In the genomic region with DNA sequence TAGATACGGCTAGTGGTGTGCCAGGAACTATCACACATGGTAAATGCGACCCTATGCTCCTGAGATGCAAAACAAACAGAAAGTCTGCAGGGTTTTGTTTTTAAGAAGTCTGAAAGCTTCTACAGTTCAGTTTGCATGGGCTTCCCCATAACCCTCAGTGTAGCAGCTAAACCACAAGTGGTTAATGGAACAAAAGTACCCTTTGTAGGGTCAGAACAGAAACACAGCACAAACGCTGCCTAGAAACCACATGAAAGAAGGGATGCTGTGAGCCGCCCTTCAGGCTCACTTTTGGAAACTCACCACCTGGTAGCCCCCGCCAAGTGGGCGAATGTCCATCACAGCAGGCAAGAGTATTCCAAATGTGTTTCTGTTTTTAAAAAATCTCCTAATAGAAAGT, we compare ENCODE assay signal across 1 cellular context.
TF ChIP-seq lines count a peak whose summit lies in the region.

No MANE protein-coding gene starts in this region.

TF ChIP-seq in GM12878, 131 proteins besides CTCF, POLR2A, EP300 and RAD21 (continued from another document and continues in another):
- TF ChIP-seq, protein P1, sequence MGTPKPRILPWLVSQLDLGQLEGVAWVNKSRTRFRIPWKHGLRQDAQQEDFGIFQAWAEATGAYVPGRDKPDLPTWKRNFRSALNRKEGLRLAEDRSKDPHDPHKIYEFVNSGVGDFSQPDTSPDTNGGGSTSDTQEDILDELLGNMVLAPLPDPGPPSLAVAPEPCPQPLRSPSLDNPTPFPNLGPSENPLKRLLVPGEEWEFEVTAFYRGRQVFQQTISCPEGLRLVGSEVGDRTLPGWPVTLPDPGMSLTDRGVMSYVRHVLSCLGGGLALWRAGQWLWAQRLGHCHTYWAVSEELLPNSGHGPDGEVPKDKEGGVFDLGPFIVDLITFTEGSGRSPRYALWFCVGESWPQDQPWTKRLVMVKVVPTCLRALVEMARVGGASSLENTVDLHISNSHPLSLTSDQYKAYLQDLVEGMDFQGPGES (IDR thresholded peaks at IDR 0.05) = no peak
- TF ChIP-seq ZNF217 (IDR thresholded peaks at IDR 0.05) (peak; percentile 77), FOXM1 (IDR thresholded peaks at IDR 0.05; ENCODE audit: low read depth, low read length) (peak; percentile 92), ZSCAN29 (IDR thresholded peaks at IDR 0.05) (no peak), MEF2A (IDR thresholded peaks at IDR 0.05; ENCODE audit: insufficient read depth, low read depth, low read length) (peak; percentile 82), YBX1 (IDR thresholded peaks at IDR 0.05) (no peak), SMARCA5 (IDR thresholded peaks at IDR 0.05) (no peak), NFYA (IDR thresholded peaks at IDR 0.05; ENCODE audit: borderline replicate concordance, low read depth, low read length) (no peak), NRF1 (conservative IDR thresholded peaks at IDR 0.05; ENCODE audit: low read depth, low read length) (no peak), KAT2A (conservative IDR thresholded peaks at IDR 0.05; ENCODE audit: control insufficient read depth, low read depth, low read length) (no peak), JUNB (IDR thresholded peaks at IDR 0.05) (peak; percentile 30; the same call in 1 of the 2 replicates), STAT1 (conservative IDR thresholded peaks at IDR 0.05) (no peak), HDAC2 (IDR thresholded peaks at IDR 0.05) (no peak), ZNF384 (IDR thresholded peaks at IDR 0.05; ENCODE audit: borderline replicate concordance, low read depth, low read length) (no peak), TCF12 (IDR thresholded peaks at IDR 0.05; ENCODE audit: low read depth, low read length) (peak; percentile 93), POU2F2 (IDR thresholded peaks at IDR 0.05; ENCODE audit: borderline replicate concordance, low read depth, low read length) (peak; percentile 47; the same call in 1 of the 3 replicates), MXI1 (IDR thresholded peaks at IDR 0.05; ENCODE audit: low read depth, low read length) (no peak), FOXK2 (IDR thresholded peaks at IDR 0.05) (no peak), ZZZ3 (IDR thresholded peaks at IDR 0.05; ENCODE audit: control insufficient read depth, insufficient read length, low read depth) (no peak), CEBPB (IDR thresholded peaks at IDR 0.05; ENCODE audit: borderline replicate concordance in 1 of 2, low read depth in 2 of 2, low read length in 2 of 2) (peak in 1 of 2 experiments; percentile 96; a peak in 2 of 4 replicates)
- TF ChIP-seq, protein P2, sequence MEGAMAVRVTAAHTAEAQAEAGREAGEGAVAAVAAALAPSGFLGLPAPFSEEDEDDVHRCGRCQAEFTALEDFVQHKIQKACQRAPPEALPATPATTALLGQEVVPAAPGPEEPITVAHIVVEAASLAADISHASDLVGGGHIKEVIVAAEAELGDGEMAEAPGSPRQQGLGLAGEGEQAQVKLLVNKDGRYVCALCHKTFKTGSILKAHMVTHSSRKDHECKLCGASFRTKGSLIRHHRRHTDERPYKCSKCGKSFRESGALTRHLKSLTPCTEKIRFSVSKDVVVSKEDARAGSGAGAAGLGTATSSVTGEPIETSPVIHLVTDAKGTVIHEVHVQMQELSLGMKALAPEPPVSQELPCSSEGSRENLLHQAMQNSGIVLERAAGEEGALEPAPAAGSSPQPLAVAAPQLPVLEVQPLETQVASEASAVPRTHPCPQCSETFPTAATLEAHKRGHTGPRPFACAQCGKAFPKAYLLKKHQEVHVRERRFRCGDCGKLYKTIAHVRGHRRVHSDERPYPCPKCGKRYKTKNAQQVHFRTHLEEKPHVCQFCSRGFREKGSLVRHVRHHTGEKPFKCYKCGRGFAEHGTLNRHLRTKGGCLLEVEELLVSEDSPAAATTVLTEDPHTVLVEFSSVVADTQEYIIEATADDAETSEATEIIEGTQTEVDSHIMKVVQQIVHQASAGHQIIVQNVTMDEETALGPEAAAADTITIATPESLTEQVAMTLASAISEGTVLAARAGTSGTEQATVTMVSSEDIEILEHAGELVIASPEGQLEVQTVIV (IDR thresholded peaks at IDR 0.05; ENCODE audit: borderline replicate concordance, partially characterized antibody) = no peak
- TF ChIP-seq, protein P3, sequence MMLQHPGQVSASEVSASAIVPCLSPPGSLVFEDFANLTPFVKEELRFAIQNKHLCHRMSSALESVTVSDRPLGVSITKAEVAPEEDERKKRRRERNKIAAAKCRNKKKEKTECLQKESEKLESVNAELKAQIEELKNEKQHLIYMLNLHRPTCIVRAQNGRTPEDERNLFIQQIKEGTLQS (IDR thresholded peaks at IDR 0.05; ENCODE audit: borderline replicate concordance, extremely low read depth, low read depth, low read length) = no peak
- TF ChIP-seq, protein P4, sequence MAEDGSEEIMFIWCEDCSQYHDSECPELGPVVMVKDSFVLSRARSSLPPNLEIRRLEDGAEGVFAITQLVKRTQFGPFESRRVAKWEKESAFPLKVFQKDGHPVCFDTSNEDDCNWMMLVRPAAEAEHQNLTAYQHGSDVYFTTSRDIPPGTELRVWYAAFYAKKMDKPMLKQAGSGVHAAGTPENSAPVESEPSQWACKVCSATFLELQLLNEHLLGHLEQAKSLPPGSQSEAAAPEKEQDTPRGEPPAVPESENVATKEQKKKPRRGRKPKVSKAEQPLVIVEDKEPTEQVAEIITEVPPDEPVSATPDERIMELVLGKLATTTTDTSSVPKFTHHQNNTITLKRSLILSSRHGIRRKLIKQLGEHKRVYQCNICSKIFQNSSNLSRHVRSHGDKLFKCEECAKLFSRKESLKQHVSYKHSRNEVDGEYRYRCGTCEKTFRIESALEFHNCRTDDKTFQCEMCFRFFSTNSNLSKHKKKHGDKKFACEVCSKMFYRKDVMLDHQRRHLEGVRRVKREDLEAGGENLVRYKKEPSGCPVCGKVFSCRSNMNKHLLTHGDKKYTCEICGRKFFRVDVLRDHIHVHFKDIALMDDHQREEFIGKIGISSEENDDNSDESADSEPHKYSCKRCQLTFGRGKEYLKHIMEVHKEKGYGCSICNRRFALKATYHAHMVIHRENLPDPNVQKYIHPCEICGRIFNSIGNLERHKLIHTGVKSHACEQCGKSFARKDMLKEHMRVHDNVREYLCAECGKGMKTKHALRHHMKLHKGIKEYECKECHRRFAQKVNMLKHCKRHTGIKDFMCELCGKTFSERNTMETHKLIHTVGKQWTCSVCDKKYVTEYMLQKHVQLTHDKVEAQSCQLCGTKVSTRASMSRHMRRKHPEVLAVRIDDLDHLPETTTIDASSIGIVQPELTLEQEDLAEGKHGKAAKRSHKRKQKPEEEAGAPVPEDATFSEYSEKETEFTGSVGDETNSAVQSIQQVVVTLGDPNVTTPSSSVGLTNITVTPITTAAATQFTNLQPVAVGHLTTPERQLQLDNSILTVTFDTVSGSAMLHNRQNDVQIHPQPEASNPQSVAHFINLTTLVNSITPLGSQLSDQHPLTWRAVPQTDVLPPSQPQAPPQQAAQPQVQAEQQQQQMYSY (CRISPR knock-in tag; IDR thresholded peaks at IDR 0.05) = no peak
- TF ChIP-seq, protein P5, sequence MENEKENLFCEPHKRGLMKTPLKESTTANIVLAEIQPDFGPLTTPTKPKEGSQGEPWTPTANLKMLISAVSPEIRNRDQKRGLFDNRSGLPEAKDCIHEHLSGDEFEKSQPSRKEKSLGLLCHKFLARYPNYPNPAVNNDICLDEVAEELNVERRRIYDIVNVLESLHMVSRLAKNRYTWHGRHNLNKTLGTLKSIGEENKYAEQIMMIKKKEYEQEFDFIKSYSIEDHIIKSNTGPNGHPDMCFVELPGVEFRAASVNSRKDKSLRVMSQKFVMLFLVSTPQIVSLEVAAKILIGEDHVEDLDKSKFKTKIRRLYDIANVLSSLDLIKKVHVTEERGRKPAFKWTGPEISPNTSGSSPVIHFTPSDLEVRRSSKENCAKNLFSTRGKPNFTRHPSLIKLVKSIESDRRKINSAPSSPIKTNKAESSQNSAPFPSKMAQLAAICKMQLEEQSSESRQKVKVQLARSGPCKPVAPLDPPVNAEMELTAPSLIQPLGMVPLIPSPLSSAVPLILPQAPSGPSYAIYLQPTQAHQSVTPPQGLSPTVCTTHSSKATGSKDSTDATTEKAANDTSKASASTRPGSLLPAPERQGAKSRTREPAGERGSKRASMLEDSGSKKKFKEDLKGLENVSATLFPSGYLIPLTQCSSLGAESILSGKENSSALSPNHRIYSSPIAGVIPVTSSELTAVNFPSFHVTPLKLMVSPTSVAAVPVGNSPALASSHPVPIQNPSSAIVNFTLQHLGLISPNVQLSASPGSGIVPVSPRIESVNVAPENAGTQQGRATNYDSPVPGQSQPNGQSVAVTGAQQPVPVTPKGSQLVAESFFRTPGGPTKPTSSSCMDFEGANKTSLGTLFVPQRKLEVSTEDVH (IDR thresholded peaks at IDR 0.05; ENCODE audit: low read depth, partially characterized antibody) = peak; percentile 24
- TF ChIP-seq, protein P6, sequence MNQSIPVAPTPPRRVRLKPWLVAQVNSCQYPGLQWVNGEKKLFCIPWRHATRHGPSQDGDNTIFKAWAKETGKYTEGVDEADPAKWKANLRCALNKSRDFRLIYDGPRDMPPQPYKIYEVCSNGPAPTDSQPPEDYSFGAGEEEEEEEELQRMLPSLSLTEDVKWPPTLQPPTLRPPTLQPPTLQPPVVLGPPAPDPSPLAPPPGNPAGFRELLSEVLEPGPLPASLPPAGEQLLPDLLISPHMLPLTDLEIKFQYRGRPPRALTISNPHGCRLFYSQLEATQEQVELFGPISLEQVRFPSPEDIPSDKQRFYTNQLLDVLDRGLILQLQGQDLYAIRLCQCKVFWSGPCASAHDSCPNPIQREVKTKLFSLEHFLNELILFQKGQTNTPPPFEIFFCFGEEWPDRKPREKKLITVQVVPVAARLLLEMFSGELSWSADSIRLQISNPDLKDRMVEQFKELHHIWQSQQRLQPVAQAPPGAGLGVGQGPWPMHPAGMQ (IDR thresholded peaks at IDR 0.05; ENCODE audit: borderline replicate concordance) = no peak
- TF ChIP-seq, protein P7, sequence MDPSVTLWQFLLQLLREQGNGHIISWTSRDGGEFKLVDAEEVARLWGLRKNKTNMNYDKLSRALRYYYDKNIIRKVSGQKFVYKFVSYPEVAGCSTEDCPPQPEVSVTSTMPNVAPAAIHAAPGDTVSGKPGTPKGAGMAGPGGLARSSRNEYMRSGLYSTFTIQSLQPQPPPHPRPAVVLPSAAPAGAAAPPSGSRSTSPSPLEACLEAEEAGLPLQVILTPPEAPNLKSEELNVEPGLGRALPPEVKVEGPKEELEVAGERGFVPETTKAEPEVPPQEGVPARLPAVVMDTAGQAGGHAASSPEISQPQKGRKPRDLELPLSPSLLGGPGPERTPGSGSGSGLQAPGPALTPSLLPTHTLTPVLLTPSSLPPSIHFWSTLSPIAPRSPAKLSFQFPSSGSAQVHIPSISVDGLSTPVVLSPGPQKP (IDR thresholded peaks at IDR 0.05; ENCODE audit: low read depth, low read length) = no peak
- TF ChIP-seq, protein P8, sequence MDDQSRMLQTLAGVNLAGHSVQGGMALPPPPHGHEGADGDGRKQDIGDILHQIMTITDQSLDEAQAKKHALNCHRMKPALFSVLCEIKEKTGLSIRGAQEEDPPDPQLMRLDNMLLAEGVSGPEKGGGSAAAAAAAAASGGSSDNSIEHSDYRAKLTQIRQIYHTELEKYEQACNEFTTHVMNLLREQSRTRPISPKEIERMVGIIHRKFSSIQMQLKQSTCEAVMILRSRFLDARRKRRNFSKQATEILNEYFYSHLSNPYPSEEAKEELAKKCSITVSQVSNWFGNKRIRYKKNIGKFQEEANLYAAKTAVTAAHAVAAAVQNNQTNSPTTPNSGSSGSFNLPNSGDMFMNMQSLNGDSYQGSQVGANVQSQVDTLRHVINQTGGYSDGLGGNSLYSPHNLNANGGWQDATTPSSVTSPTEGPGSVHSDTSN (IDR thresholded peaks at IDR 0.05; ENCODE audit: insufficient replicate concordance, low read depth, low read length) = peak; percentile 71
- TF ChIP-seq, protein P9, sequence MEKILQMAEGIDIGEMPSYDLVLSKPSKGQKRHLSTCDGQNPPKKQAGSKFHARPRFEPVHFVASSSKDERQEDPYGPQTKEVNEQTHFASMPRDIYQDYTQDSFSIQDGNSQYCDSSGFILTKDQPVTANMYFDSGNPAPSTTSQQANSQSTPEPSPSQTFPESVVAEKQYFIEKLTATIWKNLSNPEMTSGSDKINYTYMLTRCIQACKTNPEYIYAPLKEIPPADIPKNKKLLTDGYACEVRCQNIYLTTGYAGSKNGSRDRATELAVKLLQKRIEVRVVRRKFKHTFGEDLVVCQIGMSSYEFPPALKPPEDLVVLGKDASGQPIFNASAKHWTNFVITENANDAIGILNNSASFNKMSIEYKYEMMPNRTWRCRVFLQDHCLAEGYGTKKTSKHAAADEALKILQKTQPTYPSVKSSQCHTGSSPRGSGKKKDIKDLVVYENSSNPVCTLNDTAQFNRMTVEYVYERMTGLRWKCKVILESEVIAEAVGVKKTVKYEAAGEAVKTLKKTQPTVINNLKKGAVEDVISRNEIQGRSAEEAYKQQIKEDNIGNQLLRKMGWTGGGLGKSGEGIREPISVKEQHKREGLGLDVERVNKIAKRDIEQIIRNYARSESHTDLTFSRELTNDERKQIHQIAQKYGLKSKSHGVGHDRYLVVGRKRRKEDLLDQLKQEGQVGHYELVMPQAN (conservative IDR thresholded peaks at IDR 0.05) = 0 out of 2 replicates have a peak, but pooled peaks have one; percentile 32
- TF ChIP-seq, protein P10, sequence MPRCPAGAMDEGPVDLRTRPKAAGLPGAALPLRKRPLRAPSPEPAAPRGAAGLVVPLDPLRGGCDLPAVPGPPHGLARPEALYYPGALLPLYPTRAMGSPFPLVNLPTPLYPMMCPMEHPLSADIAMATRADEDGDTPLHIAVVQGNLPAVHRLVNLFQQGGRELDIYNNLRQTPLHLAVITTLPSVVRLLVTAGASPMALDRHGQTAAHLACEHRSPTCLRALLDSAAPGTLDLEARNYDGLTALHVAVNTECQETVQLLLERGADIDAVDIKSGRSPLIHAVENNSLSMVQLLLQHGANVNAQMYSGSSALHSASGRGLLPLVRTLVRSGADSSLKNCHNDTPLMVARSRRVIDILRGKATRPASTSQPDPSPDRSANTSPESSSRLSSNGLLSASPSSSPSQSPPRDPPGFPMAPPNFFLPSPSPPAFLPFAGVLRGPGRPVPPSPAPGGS (IDR thresholded peaks at IDR 0.05; ENCODE audit: borderline replicate concordance, insufficient read depth, low read depth, low read length, poor library complexity, severe bottlenecking) = peak; percentile 65
- TF ChIP-seq, protein P11, sequence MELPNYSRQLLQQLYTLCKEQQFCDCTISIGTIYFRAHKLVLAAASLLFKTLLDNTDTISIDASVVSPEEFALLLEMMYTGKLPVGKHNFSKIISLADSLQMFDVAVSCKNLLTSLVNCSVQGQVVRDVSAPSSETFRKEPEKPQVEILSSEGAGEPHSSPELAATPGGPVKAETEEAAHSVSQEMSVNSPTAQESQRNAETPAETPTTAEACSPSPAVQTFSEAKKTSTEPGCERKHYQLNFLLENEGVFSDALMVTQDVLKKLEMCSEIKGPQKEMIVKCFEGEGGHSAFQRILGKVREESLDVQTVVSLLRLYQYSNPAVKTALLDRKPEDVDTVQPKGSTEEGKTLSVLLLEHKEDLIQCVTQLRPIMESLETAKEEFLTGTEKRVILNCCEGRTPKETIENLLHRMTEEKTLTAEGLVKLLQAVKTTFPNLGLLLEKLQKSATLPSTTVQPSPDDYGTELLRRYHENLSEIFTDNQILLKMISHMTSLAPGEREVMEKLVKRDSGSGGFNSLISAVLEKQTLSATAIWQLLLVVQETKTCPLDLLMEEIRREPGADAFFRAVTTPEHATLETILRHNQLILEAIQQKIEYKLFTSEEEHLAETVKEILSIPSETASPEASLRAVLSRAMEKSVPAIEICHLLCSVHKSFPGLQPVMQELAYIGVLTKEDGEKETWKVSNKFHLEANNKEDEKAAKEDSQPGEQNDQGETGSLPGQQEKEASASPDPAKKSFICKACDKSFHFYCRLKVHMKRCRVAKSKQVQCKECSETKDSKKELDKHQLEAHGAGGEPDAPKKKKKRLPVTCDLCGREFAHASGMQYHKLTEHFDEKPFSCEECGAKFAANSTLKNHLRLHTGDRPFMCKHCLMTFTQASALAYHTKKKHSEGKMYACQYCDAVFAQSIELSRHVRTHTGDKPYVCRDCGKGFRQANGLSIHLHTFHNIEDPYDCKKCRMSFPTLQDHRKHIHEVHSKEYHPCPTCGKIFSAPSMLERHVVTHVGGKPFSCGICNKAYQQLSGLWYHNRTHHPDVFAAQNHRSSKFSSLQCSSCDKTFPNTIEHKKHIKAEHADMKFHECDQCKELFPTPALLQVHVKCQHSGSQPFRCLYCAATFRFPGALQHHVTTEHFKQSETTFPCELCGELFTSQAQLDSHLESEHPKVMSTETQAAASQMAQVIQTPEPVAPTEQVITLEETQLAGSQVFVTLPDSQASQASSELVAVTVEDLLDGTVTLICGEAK (IDR thresholded peaks at IDR 0.05; ENCODE audit: borderline replicate concordance) = no peak
